Comparison of ENCODE assay signal across 9 cellular contexts in genomic region chr6:135322427-135323201, GRCh38.
DNase-seq lines count a peak whose midpoint lies in the region; ATAC-seq and TF ChIP-seq lines count a peak whose summit lies in the region.
"Had no signal": no experiment of that assay in that cellular context is flagged by ENCODE, and none has a peak within 500 bp of the region (broad histone marks: within the 10 kb centered on the region; RNA-seq: fewer than 3 reads in every experiment).

No MANE protein-coding gene starts in this region.

- no peaks in the 10 kb centered on the region for H3K36me3 Mint-ChIP-seq in glutamatergic neuron (ENCODE audit: unreplicated experiment)

- no peak for TF ChIP-seq CTCF in left lung (IDR thresholded peaks at IDR 0.05)
- no peak for TF ChIP-seq CTCF in glutamatergic neuron (IDR thresholded peaks at IDR 0.05; ENCODE audit: partially characterized antibody, unreplicated experiment)

- DNase-seq in left lung = no peak
- no peak for DNase-seq in T-helper 1 cell
- DNase-seq in islet precursor cell = no peak
- no peak for DNase-seq in glutamatergic neuron
- DNase-seq: amygdala had no signal

- H3K36me3 ChIP-seq in left lung = no peaks in the 10 kb centered on the region

- H3K27ac ChIP-seq in left lung = no peak overlapping the region

- H3K4me1 ChIP-seq in left lung = peaks cover 0 to 16% of the 10 kb centered on the region in 2 donors

- H3K27me3 Mint-ChIP-seq in glutamatergic neuron (ENCODE audit: unreplicated experiment) = no peaks in the 10 kb centered on the region

- no peaks in the 10 kb centered on the region for H3K4me1 Mint-ChIP-seq in glutamatergic neuron (ENCODE audit: low read depth, unreplicated experiment)

- H3K4me3 ChIP-seq in left lung = no peak overlapping the region

- no peaks in the 10 kb centered on the region for H3K27me3 ChIP-seq in left lung

- H3K4me3 Mint-ChIP-seq in glutamatergic neuron (ENCODE audit: unreplicated experiment) = no peak overlapping the region

- H3K27ac Mint-ChIP-seq in glutamatergic neuron (ENCODE audit: unreplicated experiment) = no peak overlapping the region

- intact Hi-C loops in left lung (cut with DNase I) = no loop called here

- peak; percentile 69 for ATAC-seq in GM18870 (IDR thresholded peaks at IDR 0.05; ENCODE audit: unreplicated experiment)
- ATAC-seq in GM21723 (IDR thresholded peaks at IDR 0.05; ENCODE audit: unreplicated experiment) = peak; percentile 79
- ATAC-seq in HG03521 (IDR thresholded peaks at IDR 0.05; ENCODE audit: unreplicated experiment) = peak; percentile 60
- ATAC-seq in left lung = peak; percentile 71
- no peak for ATAC-seq in SK-N-SH treated with all-trans-retinoic acid at 6 μM for 48 hours

- peaks cover 2% of the 10 kb centered on the region for H3K9me3 Mint-ChIP-seq in glutamatergic neuron (ENCODE audit: unreplicated experiment)

- no peaks in the 10 kb centered on the region for H3K9me3 ChIP-seq in left lung

TF ChIP-seq in SK-N-SH treated with all-trans-retinoic acid at 6 μM for 48 hours, 23 proteins besides CTCF, POLR2A, EP300 and RAD21:
- TF ChIP-seq TCF4 (CRISPR knock-in tag; IDR thresholded peaks at IDR 0.05; ENCODE audit: borderline replicate concordance) = no peak
